In genomic region chr2:61065706-61066688, GRCh38 we compare ENCODE assay signal across 8 cellular contexts. TPM values are rescaled to one million over a fixed set of nuclear protein-coding genes. Genes with fewer than 3 reads are reported as not detected.
DNase-seq lines count a peak whose midpoint lies in the region; ATAC-seq, FAIRE-seq and TF ChIP-seq lines count a peak whose summit lies in the region.

SANBR (plus strand) TSS chr2:61065871; CDS start chr2:61070351, 4,480 bp downstream.

- no peak within 1 kb of the TSS for H2BK12ac ChIP-seq in neuronal stem cell (ENCODE audit: low read length)

- H2AFZ ChIP-seq in Loucy (ENCODE audit: low read length) (peak within 1 kb of the TSS; percentile 89), neuronal stem cell (ENCODE audit: low read length) (peak within 1 kb of the TSS; percentile 99)

- H4K8ac ChIP-seq in neuronal stem cell (ENCODE audit: low read depth, low read length), result no peak within 1 kb of the TSS

- no peaks in the 10 kb centered on the region for H3K36me3 ChIP-seq in Loucy (ENCODE audit: insufficient read depth, low read length)
- H3K36me3 ChIP-seq in gastroesophageal sphincter, result peaks cover 0 to 8% of the 10 kb centered on the region in 2 donors
- peaks cover 3 to 29% of the 10 kb centered on the region in 2 donors for H3K36me3 ChIP-seq in neuronal stem cell (replicated peaks in 1 of 2; ENCODE audit: control insufficient read depth in 2 of 2, insufficient read depth in 2 of 2, low read length in 2 of 2)

- H3K18ac ChIP-seq in neuronal stem cell (ENCODE audit: low read length), result peak within 1 kb of the TSS; percentile 98

- DNase-seq in G401 (ENCODE audit: low spot score) (peak; percentile 98), H54 (ENCODE audit: insufficient read length, low spot score) (peak; percentile 87), SIG-M5 treated with dmso at 0.1 percent for 504 hours (lab: John Stamatoyannopoulos, UW; ENCODE audit: unreplicated experiment) (peak; percentile 93), neuronal stem cell (ENCODE audit: low spot score) (peak; percentile 55), stromal cell of bone marrow (ENCODE audit: low read depth) (peak; percentile 71)
- DNase-seq in activated gamma-delta T cell treated with anti-CD3 and anti-CD28 coated beads, Interleukin-2, amount 50 U/mL, for 16 hours (ENCODE audit: low read depth), result peak; percentile 72

- peaks cover 10% of the 10 kb centered on the region; the same call in 1 of the 2 replicates for H3K79me2 ChIP-seq in Loucy (ENCODE audit: insufficient read depth, low read length)

- H3K4me3 ChIP-seq in Loucy (ENCODE audit: low read length, poor library complexity, severe bottlenecking) (peak within 1 kb of the TSS; percentile 71), gastroesophageal sphincter (peak within 1 kb of the TSS; percentile 93 to 94), neuronal stem cell (ENCODE audit: low read length in 2 of 2) (peak within 1 kb of the TSS; percentile 92 to 98)

- H3K9me2 ChIP-seq in Loucy (replicated peaks; ENCODE audit: low read depth, low read length), result no peaks in the 10 kb centered on the region

- no peak within 1 kb of the TSS for H3K4ac ChIP-seq in neuronal stem cell (ENCODE audit: low read length)

- peak; percentile 94 for FAIRE-seq in H54 (lab: Jason Lieb, UNC)

- no peak within 1 kb of the TSS for H4K91ac ChIP-seq in neuronal stem cell (ENCODE audit: low read depth, low read length, poor library complexity)

- peak within 1 kb of the TSS; percentile 67 for H2BK15ac ChIP-seq in neuronal stem cell (ENCODE audit: low read length)

- in situ Hi-C loops in G401 (cut with HindIII; ENCODE audit: low sequenced_read_pairs), result no loop called here

- 0% methylated on average over 2 to 4 of the region's 111 CpGs for WGBS in gastroesophageal sphincter (ENCODE audit: low coverage in 1 of 2), 2 donors
- no CpG with 5 or more reads among the region's 111 CpGs for WGBS in neuronal stem cell (ENCODE audit: extremely low coverage in 2 of 2, insufficient read length in 2 of 2, insufficient replicate concordance in 1 of 2), 2 donors

- peak; percentile 99 for ATAC-seq in gastroesophageal sphincter

- H3K79me1 ChIP-seq in neuronal stem cell (ENCODE audit: low read depth, low read length), result no peaks in the 10 kb centered on the region

- TF ChIP-seq EP300 in gastroesophageal sphincter (IDR thresholded peaks at IDR 0.05), result no peak

- TF ChIP-seq POLR2A in H54 (IDR thresholded peaks at IDR 0.05; ENCODE audit: low read depth, low read length), result peak; percentile 87
- peak in 1 of 2 donors; percentile 34 for TF ChIP-seq POLR2A in gastroesophageal sphincter (IDR thresholded peaks at IDR 0.05)

- H3K9me3 ChIP-seq in Loucy (ENCODE audit: insufficient read depth, low read depth, low read length) (no peaks in the 10 kb centered on the region), gastroesophageal sphincter (no peaks in the 10 kb centered on the region), neuronal stem cell (replicated peaks in 1 of 2; ENCODE audit: control insufficient read depth in 2 of 2, insufficient read depth in 1 of 2, low read depth in 1 of 2, low read length in 2 of 2) (no peaks in the 10 kb centered on the region)

- H3K4me1 ChIP-seq in Loucy (ENCODE audit: insufficient read depth, low read length, poor library complexity, severe bottlenecking), result peaks cover 23% of the 10 kb centered on the region
- peaks cover 0 to 12% (median 0%) of the 10 kb centered on the region in 3 donors for H3K4me1 ChIP-seq in gastroesophageal sphincter
- peaks cover 0 to 1% of the 10 kb centered on the region in 2 donors for H3K4me1 ChIP-seq in neuronal stem cell (ENCODE audit: control insufficient read depth in 2 of 2, insufficient read depth in 1 of 2, low read depth in 1 of 2, low read length in 2 of 2)

- H4K20me1 ChIP-seq in Loucy (ENCODE audit: insufficient read depth, low read length, poor library complexity, severe bottlenecking), result no peaks in the 10 kb centered on the region

- H3K27ac ChIP-seq in gastroesophageal sphincter (peak within 1 kb of the TSS; percentile 68 to 87 (median 87)), neuronal stem cell (replicated peaks; ENCODE audit: low read length) (peak within 1 kb of the TSS; percentile 92)

- H3K9ac ChIP-seq in Loucy (ENCODE audit: low read depth, low read length, poor library complexity, severe bottlenecking) (peak within 1 kb of the TSS; percentile 74), neuronal stem cell (ENCODE audit: low read depth, low read length, poor library complexity) (peak within 1 kb of the TSS; percentile 92)

- no peak within 1 kb of the TSS for H2AK5ac ChIP-seq in neuronal stem cell (ENCODE audit: low read depth, low read length)

- TF ChIP-seq CTCF in Loucy (conservative IDR thresholded peaks at IDR 0.05; ENCODE audit: low read length) (no peak), gastroesophageal sphincter (IDR thresholded peaks at IDR 0.05) (peak in 1 of 4 experiments; percentile 15)

- H3K14ac ChIP-seq in neuronal stem cell (ENCODE audit: low read length), result peak within 1 kb of the TSS; percentile 94

- H3K27me3 ChIP-seq in Loucy (ENCODE audit: insufficient read depth, low read length, poor library complexity, severe bottlenecking) (no peaks in the 10 kb centered on the region), gastroesophageal sphincter (no peaks in the 10 kb centered on the region), neuronal stem cell (ENCODE audit: control insufficient read depth in 3 of 3, insufficient read depth in 3 of 3, low read depth in 1 of 3, low read length in 3 of 3) (no peaks in the 10 kb centered on the region)

- H3K23ac ChIP-seq in neuronal stem cell (ENCODE audit: low read depth, low read length, poor library complexity), result peak within 1 kb of the TSS; percentile 99

- peak within 1 kb of the TSS; percentile 98 for H2BK5ac ChIP-seq in neuronal stem cell (ENCODE audit: low read length)

- H3K4me2 ChIP-seq in Loucy (ENCODE audit: low read depth, low read length, poor library complexity, severe bottlenecking) (peak within 1 kb of the TSS; percentile 85), neuronal stem cell (ENCODE audit: insufficient read depth, low read length, poor library complexity, severe bottlenecking) (peak within 1 kb of the TSS; percentile 66)

- H3F3A ChIP-seq in Loucy (ENCODE audit: low read depth), result no peaks in the 10 kb centered on the region

- H2BK120ac ChIP-seq in neuronal stem cell (ENCODE audit: low read depth, low read length), result peak within 1 kb of the TSS; percentile 72

RNA-seq across cellular contexts. Expression of gene SANBR, which starts in this region (rescaled TPM):
- 11.9 and 17.2 TPM in 2 replicates for total RNA-seq in G401 (2014; rRNA removed; shearing (Covaris generic))
- total RNA-seq in gastroesophageal sphincter, result 1 to 10 TPM; 2.2 to 7.5 (median 5.8) TPM
- 17.0 TPM for polyA plus RNA-seq in neuronal stem cell (2013, experiment 1 of 2)
- 17.4 TPM for polyA plus RNA-seq in neuronal stem cell (2013, experiment 2 of 2)

Comparison
In these comparisons a context has a peak if more than half of its experiments do, and no peak if none do; other contexts are left out.
1. Peak in every context shown above with its lines: DNase-seq, ATAC-seq, H3K4me3 ChIP-seq and H3K27ac ChIP-seq.